In the genomic region with DNA sequence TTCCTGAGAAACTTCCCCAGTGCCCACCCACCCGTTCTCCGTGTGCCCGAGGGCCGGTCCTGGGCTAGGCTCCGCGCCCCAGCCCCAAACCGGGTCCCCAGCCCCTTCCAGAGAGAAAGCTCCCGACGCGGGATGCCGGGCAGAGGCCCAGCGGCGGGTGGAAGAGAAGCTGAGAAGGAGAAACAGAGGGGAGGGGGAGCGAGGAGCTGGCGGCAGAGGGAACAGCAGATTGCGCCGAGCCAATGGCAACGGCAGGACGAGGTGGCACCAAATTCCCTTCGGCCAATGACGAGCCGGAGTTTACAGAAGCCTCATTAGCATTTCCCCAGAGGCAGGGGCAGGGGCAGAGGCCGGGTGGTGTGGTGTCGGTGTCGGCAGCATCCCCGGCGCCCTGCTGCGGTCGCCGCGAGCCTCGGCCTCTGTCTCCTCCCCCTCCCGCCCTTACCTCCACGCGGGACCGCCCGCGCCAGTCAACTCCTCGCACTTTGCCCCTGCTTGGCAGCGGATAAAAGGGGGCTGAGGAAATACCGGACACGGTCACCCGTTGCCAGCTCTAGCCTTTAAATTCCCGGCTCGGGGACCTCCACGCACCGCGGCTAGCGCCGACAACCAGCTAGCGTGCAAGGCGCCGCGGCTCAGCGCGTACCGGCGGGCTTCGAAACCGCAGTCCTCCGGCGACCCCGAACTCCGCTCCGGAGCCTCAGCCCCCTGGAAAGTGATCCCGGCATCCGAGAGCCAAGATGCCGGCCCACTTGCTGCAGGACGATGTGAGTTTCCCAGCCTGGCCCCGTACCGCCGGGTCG, we compare ENCODE assay signal across 8 cellular contexts. TPM values are rescaled to one million over a fixed set of nuclear protein-coding genes. Genes with fewer than 3 reads are reported as not detected.
DNase-seq lines count a peak whose midpoint lies in the region; ATAC-seq, FAIRE-seq and TF ChIP-seq lines count a peak whose summit lies in the region.

A gene (plus strand): TSS at position 469 of the 803 bp plus-strand sequence. CDS start 272 bp downstream, at position 741.

- H3K4me1 Mint-ChIP-seq in WTC11: peaks cover 62% of the 10 kb centered on the region
- peaks cover 23 to 26% of the 10 kb centered on the region in 2 donors for H3K4me1 Mint-ChIP-seq in immature natural killer cell

- no peaks in the 10 kb centered on the region for H3K27me3 ChIP-seq in bronchial epithelial cell (ENCODE audit: control insufficient read depth, insufficient read depth, low read length)

- H3K4me3 Mint-ChIP-seq in WTC11: peak within 1 kb of the TSS; percentile 96
- H3K4me3 Mint-ChIP-seq in immature natural killer cell: peak within 1 kb of the TSS; percentile 83 to 90 (median 89)

- peak within 1 kb of the TSS; percentile 98 for H3K27ac Mint-ChIP-seq in WTC11
- H3K27ac Mint-ChIP-seq in immature natural killer cell: peak within 1 kb of the TSS; percentile 20 to 88 (median 76)

- peak within 1 kb of the TSS; percentile 78 for H3K4me3 ChIP-seq in bronchial epithelial cell (ENCODE audit: low read depth, low read length)

- peak; percentile 91 for DNase-seq in AG08395 (ENCODE audit: low spot score)
- DNase-seq in NCI-H226: peak; percentile 97
- peak; percentile 89 for DNase-seq in WTC11 (ENCODE audit: low spot score)
- peak; percentile 91 for DNase-seq in bronchial epithelial cell (ENCODE audit: low read depth)
- DNase-seq in immature natural killer cell: peak; percentile 81 to 83 (median 83)
- peak; percentile 74 for DNase-seq in smooth muscle cell of the brain vasculature (ENCODE audit: low read depth, low spot score)

- CTCF ChIA-PET in WTC11 (lab: Charles Lee): interaction anchor here (0.6 to 3.6 kb wide), 13 partner anchors 11 to 433 kb away, joined by 3 to 27 read pairs (median 7); a partner anchor contains a TSS

- peaks cover 26% of the 10 kb centered on the region for H3K36me3 ChIP-seq in bronchial epithelial cell (ENCODE audit: control insufficient read depth, insufficient read depth, low read length)

- TF ChIP-seq CTCF in WTC11 (IDR thresholded peaks at IDR 0.05) (no peak), bronchial epithelial cell (IDR thresholded peaks at IDR 0.05; ENCODE audit: insufficient read depth, low read length, severe bottlenecking) (no peak)

- no peak for FAIRE-seq in bronchial epithelial cell (lab: Jason Lieb, UNC)

- ATAC-seq in GM19023 (IDR thresholded peaks at IDR 0.05; ENCODE audit: unreplicated experiment) (peak; percentile 90), HG03196 (IDR thresholded peaks at IDR 0.05; ENCODE audit: unreplicated experiment) (peak; percentile 80), WTC11 (peak; percentile 84)

- H3K27me3 Mint-ChIP-seq in WTC11 (ENCODE audit: low read depth): no peaks in the 10 kb centered on the region
- H3K27me3 Mint-ChIP-seq in immature natural killer cell (ENCODE audit: low read depth in 3 of 3): peaks cover 2 to 17% (median 4%) of the 10 kb centered on the region in 3 donors

- H3K9me3 Mint-ChIP-seq in WTC11: no peaks in the 10 kb centered on the region
- no peaks in the 10 kb centered on the region for H3K9me3 Mint-ChIP-seq in immature natural killer cell

- H3K36me3 Mint-ChIP-seq in WTC11 (peaks cover 44% of the 10 kb centered on the region), immature natural killer cell (peaks cover 1 to 9% (median 5%) of the 10 kb centered on the region in 3 donors)

- POLR2A ChIA-PET in WTC11 (lab: Charles Lee): interaction anchor here (0.6 to 5.5 kb wide), 6 partner anchors 13 to 144 kb away, joined by 3 to 104 read pairs (median 4); no protein-coding TSS in a partner anchor

TF ChIP-seq in WTC11, 78 proteins besides CTCF, POLR2A, EP300 and RAD21 (continues in another document):
- TF ChIP-seq ZNF232 (CRISPR knock-in tag; IDR thresholded peaks at IDR 0.05): no peak
- TF ChIP-seq, protein P1, sequence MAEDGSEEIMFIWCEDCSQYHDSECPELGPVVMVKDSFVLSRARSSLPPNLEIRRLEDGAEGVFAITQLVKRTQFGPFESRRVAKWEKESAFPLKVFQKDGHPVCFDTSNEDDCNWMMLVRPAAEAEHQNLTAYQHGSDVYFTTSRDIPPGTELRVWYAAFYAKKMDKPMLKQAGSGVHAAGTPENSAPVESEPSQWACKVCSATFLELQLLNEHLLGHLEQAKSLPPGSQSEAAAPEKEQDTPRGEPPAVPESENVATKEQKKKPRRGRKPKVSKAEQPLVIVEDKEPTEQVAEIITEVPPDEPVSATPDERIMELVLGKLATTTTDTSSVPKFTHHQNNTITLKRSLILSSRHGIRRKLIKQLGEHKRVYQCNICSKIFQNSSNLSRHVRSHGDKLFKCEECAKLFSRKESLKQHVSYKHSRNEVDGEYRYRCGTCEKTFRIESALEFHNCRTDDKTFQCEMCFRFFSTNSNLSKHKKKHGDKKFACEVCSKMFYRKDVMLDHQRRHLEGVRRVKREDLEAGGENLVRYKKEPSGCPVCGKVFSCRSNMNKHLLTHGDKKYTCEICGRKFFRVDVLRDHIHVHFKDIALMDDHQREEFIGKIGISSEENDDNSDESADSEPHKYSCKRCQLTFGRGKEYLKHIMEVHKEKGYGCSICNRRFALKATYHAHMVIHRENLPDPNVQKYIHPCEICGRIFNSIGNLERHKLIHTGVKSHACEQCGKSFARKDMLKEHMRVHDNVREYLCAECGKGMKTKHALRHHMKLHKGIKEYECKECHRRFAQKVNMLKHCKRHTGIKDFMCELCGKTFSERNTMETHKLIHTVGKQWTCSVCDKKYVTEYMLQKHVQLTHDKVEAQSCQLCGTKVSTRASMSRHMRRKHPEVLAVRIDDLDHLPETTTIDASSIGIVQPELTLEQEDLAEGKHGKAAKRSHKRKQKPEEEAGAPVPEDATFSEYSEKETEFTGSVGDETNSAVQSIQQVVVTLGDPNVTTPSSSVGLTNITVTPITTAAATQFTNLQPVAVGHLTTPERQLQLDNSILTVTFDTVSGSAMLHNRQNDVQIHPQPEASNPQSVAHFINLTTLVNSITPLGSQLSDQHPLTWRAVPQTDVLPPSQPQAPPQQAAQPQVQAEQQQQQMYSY (CRISPR knock-in tag; IDR thresholded peaks at IDR 0.05): no peak
- TF ChIP-seq FOXP1 (CRISPR knock-in tag; IDR thresholded peaks at IDR 0.05; ENCODE audit: borderline replicate concordance): peak; percentile 53; the same call in 1 of the 2 replicates
- TF ChIP-seq CBFB (CRISPR knock-in tag; IDR thresholded peaks at IDR 0.05; ENCODE audit: low read depth): peak; percentile 30; the same call in 1 of the 2 replicates
- no peak for TF ChIP-seq ZBTB21 (CRISPR knock-in tag; IDR thresholded peaks at IDR 0.05; ENCODE audit: borderline replicate concordance)
- TF ChIP-seq MYBL2 (CRISPR knock-in tag; IDR thresholded peaks at IDR 0.05): peak; percentile 33; the same call in 1 of the 2 replicates
- TF ChIP-seq KAT7 (CRISPR knock-in tag; IDR thresholded peaks at IDR 0.05; ENCODE audit: borderline replicate concordance): 0 out of 2 replicates have a peak, but pooled peaks have one; percentile 23
- no peak; the same call in 1 of the 2 replicates for TF ChIP-seq GABPB1 (CRISPR knock-in tag; IDR thresholded peaks at IDR 0.05)
- TF ChIP-seq, protein P2, sequence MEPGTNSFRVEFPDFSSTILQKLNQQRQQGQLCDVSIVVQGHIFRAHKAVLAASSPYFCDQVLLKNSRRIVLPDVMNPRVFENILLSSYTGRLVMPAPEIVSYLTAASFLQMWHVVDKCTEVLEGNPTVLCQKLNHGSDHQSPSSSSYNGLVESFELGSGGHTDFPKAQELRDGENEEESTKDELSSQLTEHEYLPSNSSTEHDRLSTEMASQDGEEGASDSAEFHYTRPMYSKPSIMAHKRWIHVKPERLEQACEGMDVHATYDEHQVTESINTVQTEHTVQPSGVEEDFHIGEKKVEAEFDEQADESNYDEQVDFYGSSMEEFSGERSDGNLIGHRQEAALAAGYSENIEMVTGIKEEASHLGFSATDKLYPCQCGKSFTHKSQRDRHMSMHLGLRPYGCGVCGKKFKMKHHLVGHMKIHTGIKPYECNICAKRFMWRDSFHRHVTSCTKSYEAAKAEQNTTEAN (CRISPR knock-in tag; IDR thresholded peaks at IDR 0.05): peak; percentile 21; the same call in 1 of the 2 replicates
- 0 out of 2 replicates have a peak, but pooled peaks have one; percentile 57 for TF ChIP-seq ATF1 (CRISPR knock-in tag; IDR thresholded peaks at IDR 0.05)
- TF ChIP-seq, protein P3, sequence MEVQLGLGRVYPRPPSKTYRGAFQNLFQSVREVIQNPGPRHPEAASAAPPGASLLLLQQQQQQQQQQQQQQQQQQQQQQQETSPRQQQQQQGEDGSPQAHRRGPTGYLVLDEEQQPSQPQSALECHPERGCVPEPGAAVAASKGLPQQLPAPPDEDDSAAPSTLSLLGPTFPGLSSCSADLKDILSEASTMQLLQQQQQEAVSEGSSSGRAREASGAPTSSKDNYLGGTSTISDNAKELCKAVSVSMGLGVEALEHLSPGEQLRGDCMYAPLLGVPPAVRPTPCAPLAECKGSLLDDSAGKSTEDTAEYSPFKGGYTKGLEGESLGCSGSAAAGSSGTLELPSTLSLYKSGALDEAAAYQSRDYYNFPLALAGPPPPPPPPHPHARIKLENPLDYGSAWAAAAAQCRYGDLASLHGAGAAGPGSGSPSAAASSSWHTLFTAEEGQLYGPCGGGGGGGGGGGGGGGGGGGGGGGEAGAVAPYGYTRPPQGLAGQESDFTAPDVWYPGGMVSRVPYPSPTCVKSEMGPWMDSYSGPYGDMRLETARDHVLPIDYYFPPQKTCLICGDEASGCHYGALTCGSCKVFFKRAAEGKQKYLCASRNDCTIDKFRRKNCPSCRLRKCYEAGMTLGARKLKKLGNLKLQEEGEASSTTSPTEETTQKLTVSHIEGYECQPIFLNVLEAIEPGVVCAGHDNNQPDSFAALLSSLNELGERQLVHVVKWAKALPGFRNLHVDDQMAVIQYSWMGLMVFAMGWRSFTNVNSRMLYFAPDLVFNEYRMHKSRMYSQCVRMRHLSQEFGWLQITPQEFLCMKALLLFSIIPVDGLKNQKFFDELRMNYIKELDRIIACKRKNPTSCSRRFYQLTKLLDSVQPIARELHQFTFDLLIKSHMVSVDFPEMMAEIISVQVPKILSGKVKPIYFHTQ (CRISPR knock-in tag; IDR thresholded peaks at IDR 0.05): no peak
- TF ChIP-seq, protein P4, sequence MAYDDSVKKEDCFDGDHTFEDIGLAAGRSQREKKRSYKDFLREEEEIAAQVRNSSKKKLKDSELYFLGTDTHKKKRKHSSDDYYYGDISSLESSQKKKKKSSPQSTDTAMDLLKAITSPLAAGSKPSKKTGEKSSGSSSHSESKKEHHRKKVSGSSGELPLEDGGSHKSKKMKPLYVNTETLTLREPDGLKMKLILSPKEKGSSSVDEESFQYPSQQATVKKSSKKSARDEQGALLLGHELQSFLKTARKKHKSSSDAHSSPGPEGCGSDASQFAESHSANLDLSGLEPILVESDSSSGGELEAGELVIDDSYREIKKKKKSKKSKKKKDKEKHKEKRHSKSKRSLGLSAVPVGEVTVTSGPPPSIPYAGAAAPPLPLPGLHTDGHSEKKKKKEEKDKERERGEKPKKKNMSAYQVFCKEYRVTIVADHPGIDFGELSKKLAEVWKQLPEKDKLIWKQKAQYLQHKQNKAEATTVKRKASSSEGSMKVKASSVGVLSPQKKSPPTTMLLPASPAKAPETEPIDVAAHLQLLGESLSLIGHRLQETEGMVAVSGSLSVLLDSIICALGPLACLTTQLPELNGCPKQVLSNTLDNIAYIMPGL (CRISPR knock-in tag; IDR thresholded peaks at IDR 0.05): peak; percentile 57; the same call in 1 of the 2 replicates

RNA-seq across cellular contexts. Expression of the gene that starts here (rescaled TPM):
- 490 to 556 TPM (median 501 TPM) in 3 replicates for total RNA-seq in WTC11 (2021)
- 199 and 298 TPM in 2 replicates for total RNA-seq in bronchial epithelial cell
- 1 to 10 TPM; 3.8 to 5.5 (median 4.5) TPM for polyA plus RNA-seq in immature natural killer cell

Comparison
In these comparisons a context has a peak if more than half of its experiments do, and no peak if none do; other contexts are left out.
1. Peak in every context shown above with its lines: DNase-seq, ATAC-seq and H3K4me3 ChIP-seq.